Comparison of ENCODE assay signal across 8 cellular contexts in genomic region chr16:57872764-57873163, GRCh38.
DNase-seq lines count a peak whose midpoint lies in the region; ATAC-seq, FAIRE-seq and TF ChIP-seq lines count a peak whose summit lies in the region.
"Not testable (repeated sequence)": the region's sequence is repeated elsewhere in the genome, so short reads cannot be mapped to it uniquely, and the experiment has no call there.

No MANE protein-coding gene starts in this region.

- H4K5ac ChIP-seq in H9 (ENCODE audit: insufficient read length, low read depth, low read length), result not testable (repeated sequence)

- H3K4me2 ChIP-seq in A549, result not testable (repeated sequence)
- H3K4me2 ChIP-seq in H9 (ENCODE audit: insufficient read depth, insufficient read length, low read length), result peak overlapping the region; percentile 43

- H2BK120ac ChIP-seq in H9 (ENCODE audit: low read depth, low read length, poor library complexity, severe bottlenecking), result not testable (repeated sequence)

- H3K4me3 ChIP-seq in A549; SJSA1; endodermal cell (ENCODE audit: low read length): not testable (repeated sequence)
- peak overlapping the region; percentile 32; the same call in 1 of the 2 replicates for H3K4me3 ChIP-seq in HUES64 (ENCODE audit: low read length)
- H3K4me3 ChIP-seq in iPS-20b (ENCODE audit: low read length), result peak overlapping the region; percentile 47; the same call in 1 of the 2 replicates

- peaks cover 34% of the 10 kb centered on the region for H3K4me1 ChIP-seq in A549
- not testable (repeated sequence) for H3K4me1 ChIP-seq in H9 (ENCODE audit: insufficient read depth, low read length); HUES64 (ENCODE audit: insufficient read depth, low read length); endodermal cell (ENCODE audit: control insufficient read depth, insufficient read depth, low read length); iPS-20b (ENCODE audit: insufficient read depth, low read length)
- peaks cover 28% of the 10 kb centered on the region for H3K4me1 ChIP-seq in SJSA1 (replicated peaks)

- not testable (repeated sequence) for H4K20me1 ChIP-seq in H9 (ENCODE audit: control insufficient read depth, insufficient read depth, insufficient read length)

- H2BK20ac ChIP-seq in H9 (ENCODE audit: low read depth, low read length, poor library complexity, severe bottlenecking), result not testable (repeated sequence)

- FAIRE-seq in A549 (lab: Jason Lieb, UNC), result not testable (repeated sequence)

- H2BK5ac ChIP-seq in H9 (ENCODE audit: insufficient read length, low read length), result not testable (repeated sequence)

- H3K23me2 ChIP-seq in H9 (ENCODE audit: insufficient read length, low read depth, low read length, poor library complexity, severe bottlenecking), result not testable (repeated sequence)

- H3K9me3 ChIP-seq in A549; H9 (ENCODE audit: control insufficient read depth, low read depth, low read length); HUES64 (ENCODE audit: insufficient read depth, low read depth, low read length); SJSA1 (replicated peaks); endodermal cell (ENCODE audit: control insufficient read depth, low read length); iPS-20b (ENCODE audit: insufficient read depth, low read depth, low read length): not testable (repeated sequence)

- WGBS in A549 (ENCODE audit: missing lambda C conversion rate), result 95% methylated on average over 12 of the region's 12 CpGs
- WGBS in H9 (ENCODE audit: extremely low coverage, insufficient read length, low lambda C conversion rate), result no CpG with 5 or more reads among the region's 12 CpGs
- WGBS in HUES64, result 92% methylated on average over 12 of the region's 12 CpGs
- 93 to 96% methylated on average over 11 to 12 of the region's 12 CpGs for WGBS in endodermal cell (ENCODE audit: insufficient coverage in 1 of 2, insufficient read length in 1 of 2), 2 experiments

- not testable (repeated sequence) for H3K56ac ChIP-seq in H9 (ENCODE audit: insufficient read length, low read depth, low read length)

- H3K27ac Mint-ChIP-seq in H9, endodermal cell, nephron progenitor cell: not testable (repeated sequence)

- not testable (repeated sequence) for TF ChIP-seq RAD21 in A549 (conservative IDR thresholded peaks at IDR 0.05 in 1 of 2, IDR thresholded peaks at IDR 0.05 in 1 of 2)

- CTCF ChIA-PET in A549 (lab: Yijun Ruan, JAX), result interaction anchor here (0.9 to 1.3 kb wide), 4 partner anchors 11 to 26 kb away, joined by 3 to 7 read pairs (median 4); no protein-coding TSS in a partner anchor

- not testable (repeated sequence) for H3K36me3 ChIP-seq in HUES64 (ENCODE audit: insufficient read depth, low read length); SJSA1; endodermal cell (ENCODE audit: control insufficient read depth, insufficient read depth, low read length); iPS-20b (ENCODE audit: insufficient read depth, low read depth, low read length)

- not testable (repeated sequence) for H3K23ac ChIP-seq in H9 (ENCODE audit: insufficient read length, low read depth, low read length)

- H3K79me2 ChIP-seq in H9 (ENCODE audit: insufficient read depth, low read length), result not testable (repeated sequence)

- H3K4me3 Mint-ChIP-seq in H9, result peak overlapping the region in 1 of 2 experiments; percentile 38; a peak in 2 of 5 replicates
- peak overlapping the region; percentile 38 for H3K4me3 Mint-ChIP-seq in endodermal cell
- peak overlapping the region; percentile 52 for H3K4me3 Mint-ChIP-seq in nephron progenitor cell

- not testable (repeated sequence) for DNase-seq in A549 (ENCODE audit: low read depth in 1 of 2, low spot score in 1 of 2); H9; SJSA1 (ENCODE audit: low read depth in 1 of 2, low spot score in 2 of 2); nephron progenitor cell
- DNase-seq in DMS79 treated with DMSO at 0.1 percent for 48 hours (lab: John Stamatoyannopoulos, UW) (peak; percentile 3), endodermal cell (peak; percentile 38)

- H3K4me1 Mint-ChIP-seq in H9, result peaks cover 9 to 11% of the 10 kb centered on the region in 2 experiments
- not testable (repeated sequence) for H3K4me1 Mint-ChIP-seq in endodermal cell, nephron progenitor cell

- H3K36me3 Mint-ChIP-seq in H9 (ENCODE audit: insufficient read depth in 1 of 3, low read depth in 3 of 3); endodermal cell (ENCODE audit: low read depth); nephron progenitor cell (ENCODE audit: low read depth): not testable (repeated sequence)

- not testable (repeated sequence) for TF ChIP-seq POLR2A in A549 (IDR thresholded peaks at IDR 0.05; ENCODE audit: low read length)

- TF ChIP-seq CTCF in A549 (IDR thresholded peaks at IDR 0.05); H9 (conservative IDR thresholded peaks at IDR 0.05); endodermal cell (conservative IDR thresholded peaks at IDR 0.05); nephron progenitor cell (IDR thresholded peaks at IDR 0.05): not testable (repeated sequence)

- not testable (repeated sequence) for H3K14ac ChIP-seq in H9 (ENCODE audit: insufficient read depth, low read length)

- H2AFZ ChIP-seq in H9 (ENCODE audit: low read length), result not testable (repeated sequence)

- not testable (repeated sequence) for ATAC-seq in A549

- not testable (repeated sequence) for TF ChIP-seq EP300 in A549 (IDR thresholded peaks at IDR 0.05)

- H3K27ac ChIP-seq in A549 (peak overlapping the region; percentile 87 to 95), SJSA1 (peak overlapping the region; percentile 85)
- H3K27ac ChIP-seq in H9 (ENCODE audit: insufficient read length, low read depth, low read length); HUES64 (ENCODE audit: low read depth, low read length); endodermal cell (ENCODE audit: low read depth, low read length); iPS-20b (ENCODE audit: low read length): not testable (repeated sequence)

- H4K91ac ChIP-seq in H9 (ENCODE audit: insufficient read length, low read depth, low read length), result not testable (repeated sequence)

- not testable (repeated sequence) for H3K9ac ChIP-seq in H9 (ENCODE audit: extremely low read depth, insufficient read length, low read length); HUES64 (ENCODE audit: low read depth, low read length); endodermal cell (ENCODE audit: extremely low read depth, low read length, poor library complexity, severe bottlenecking); iPS-20b (ENCODE audit: low read depth, low read length)

- not testable (repeated sequence) for H3K79me1 ChIP-seq in H9 (ENCODE audit: insufficient read depth, low read depth, low read length, poor library complexity, severe bottlenecking)

- H3K18ac ChIP-seq in H9 (ENCODE audit: insufficient read length, low read depth, low read length), result not testable (repeated sequence)

- H3K9me3 Mint-ChIP-seq in H9, endodermal cell, nephron progenitor cell: not testable (repeated sequence)

- not testable (repeated sequence) for H4K8ac ChIP-seq in H9 (replicated peaks; ENCODE audit: insufficient read length, low read depth, low read length)

- peaks cover 13% of the 10 kb centered on the region for H3K27me3 Mint-ChIP-seq in H9 (ENCODE audit: low read depth)
- H3K27me3 Mint-ChIP-seq in endodermal cell (ENCODE audit: insufficient read depth), result not testable (repeated sequence)
- peaks cover 12% of the 10 kb centered on the region for H3K27me3 Mint-ChIP-seq in nephron progenitor cell (ENCODE audit: low read depth, poor library complexity)

- H2BK15ac ChIP-seq in H9 (ENCODE audit: low read depth, low read length), result not testable (repeated sequence)

- not testable (repeated sequence) for H2BK12ac ChIP-seq in H9 (ENCODE audit: insufficient read length, low read depth, low read length)

- H2AK5ac ChIP-seq in H9 (ENCODE audit: insufficient read length, low read length), result not testable (repeated sequence)

- not testable (repeated sequence) for H3T11ph ChIP-seq in H9 (ENCODE audit: low read length)

- H3K4ac ChIP-seq in H9 (ENCODE audit: low read depth, low read length), result not testable (repeated sequence)

- POLR2A ChIA-PET in A549 (lab: Yijun Ruan, JAX), result not testable (repeated sequence)

- not testable (repeated sequence) for H3K27me3 ChIP-seq in H9 (ENCODE audit: insufficient read depth, low read length); HUES64 (ENCODE audit: insufficient read depth, low read length); SJSA1 (replicated peaks); endodermal cell (ENCODE audit: control insufficient read depth, insufficient read depth, low read length, poor library complexity, severe bottlenecking); iPS-20b (ENCODE audit: insufficient read depth, low read length)
